Comparison of ENCODE assay signal across 1 cellular context in the genomic region with DNA sequence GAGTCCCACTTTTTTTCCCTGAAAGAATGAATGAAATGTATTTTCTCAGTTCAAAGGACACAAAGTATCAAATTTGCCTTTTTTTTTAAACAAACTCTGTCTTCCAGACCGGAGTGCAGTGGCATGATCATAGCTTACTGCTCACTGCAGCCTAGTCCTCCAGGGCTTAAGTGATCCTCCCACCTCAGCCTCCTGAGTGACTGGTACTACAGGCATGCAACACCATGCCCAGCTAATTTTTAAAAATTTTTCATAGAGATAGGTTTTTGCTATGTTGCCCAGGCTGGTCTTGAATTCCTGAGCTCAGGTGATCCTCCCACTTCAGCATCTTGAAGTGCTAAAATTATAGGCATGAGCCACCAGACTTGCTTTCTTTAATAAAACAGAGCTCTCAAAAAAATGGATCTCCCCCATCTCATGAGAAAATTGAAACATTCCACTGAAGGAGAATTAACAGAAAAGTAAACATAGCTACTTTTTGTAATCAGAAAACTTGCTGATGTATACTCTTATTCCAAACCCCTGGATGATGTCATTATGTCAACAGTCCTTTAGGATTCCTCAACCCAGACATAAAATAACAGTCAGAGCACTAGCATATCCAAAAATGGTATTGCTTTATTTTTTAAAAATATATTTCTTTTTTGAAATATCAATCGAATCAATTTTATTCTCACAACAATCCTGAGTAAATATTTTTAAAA.
A peak's percentile ranks its signal among the peaks of the same experiment; 100 is the strongest.
TF ChIP-seq lines count a peak whose summit lies in the region.

No MANE protein-coding gene starts in this region.

TF ChIP-seq in H1, 55 proteins besides CTCF, POLR2A, EP300 and RAD21:
- TF ChIP-seq SP1 (IDR thresholded peaks at IDR 0.05; ENCODE audit: low read depth, low read length) = no peak
- 0 out of 2 replicates have a peak, but pooled peaks have one; percentile 25 for TF ChIP-seq JUND (IDR thresholded peaks at IDR 0.05; ENCODE audit: low read length)
